22 cellular contexts compared by ENCODE assay signal in genomic region chrX:2266445-2267349, GRCh38.
A peak's percentile ranks its signal among the peaks of the same experiment; 100 is the strongest.
DNase-seq lines count a peak whose midpoint lies in the region; ATAC-seq, FAIRE-seq and TF ChIP-seq lines count a peak whose summit lies in the region.
"Had no signal": no experiment of that assay in that cellular context is flagged by ENCODE, and none has a peak within 500 bp of the region (broad histone marks: within the 10 kb centered on the region; RNA-seq: fewer than 3 reads in every experiment).

No MANE protein-coding gene starts in this region.

- H3K27ac ChIP-seq in caudate nucleus (ENCODE audit: low read depth, low read length) = no peak overlapping the region
- H3K27ac ChIP-seq: A549, HL-60, Peyer's patch had no signal

- CTCF ChIA-PET in activated naive CD4-positive, alpha-beta T cell treated with anti-CD3 and anti-CD28 coated beads, Interleukin-2, amount 10 ng/mL, durations not matched to agents 7 days and 5 days (lab: Charles Lee) = no interaction called here

- DNase-seq in activated naive CD4-positive, alpha-beta T cell treated with anti-CD3 and anti-CD28 coated beads, Interleukin-2, amount 10 ng/mL, durations not matched to agents 7 days and 5 days = peak; percentile 43
- DNase-seq in activated naive CD4-positive, alpha-beta T cell (lab: John Stamatoyannopoulos, UW) = no peak
- DNase-seq in GM12892 (ENCODE audit: insufficient read length) = no peak
- peak in 1 of 3 experiments; percentile 31 for DNase-seq in effector memory CD8-positive, alpha-beta T cell
- DNase-seq in retina = peak; percentile 53
- DNase-seq in caudate nucleus (lab: John Stamatoyannopoulos, UW) = no peak
- DNase-seq in UCSD-AML1 (lab: John Stamatoyannopoulos, UW; ENCODE audit: unreplicated experiment) = no peak
- DNase-seq: DND-41, GDM1, HCEC 1CT, MM.1S, NCI-H1105, NCI-H1694 treated with DMSO at 0.1 percent for 48 hours, NCI-H446, NCI-H82, Peyer's patch, Right ventricle myocardium superior had no signal

- H3K4me3 Mint-ChIP-seq in activated naive CD4-positive, alpha-beta T cell treated with anti-CD3 and anti-CD28 coated beads, Interleukin-2, amount 10 ng/mL, durations not matched to agents 7 days and 5 days = no peak overlapping the region
- no peak overlapping the region for H3K4me3 Mint-ChIP-seq in effector memory CD8-positive, alpha-beta T cell

- peaks cover 6% of the 10 kb centered on the region for H3K9me3 Mint-ChIP-seq in activated naive CD4-positive, alpha-beta T cell treated with anti-CD3 and anti-CD28 coated beads, Interleukin-2, amount 10 ng/mL, durations not matched to agents 7 days and 5 days
- peaks cover 0 to 1% of the 10 kb centered on the region in 2 donors for H3K9me3 Mint-ChIP-seq in effector memory CD8-positive, alpha-beta T cell

- no peaks in the 10 kb centered on the region for H3K4me1 Mint-ChIP-seq in activated naive CD4-positive, alpha-beta T cell treated with anti-CD3 and anti-CD28 coated beads, Interleukin-2, amount 10 ng/mL, durations not matched to agents 7 days and 5 days
- H3K4me1 Mint-ChIP-seq in effector memory CD8-positive, alpha-beta T cell (ENCODE audit: low read depth in 2 of 2) = peaks cover 8 to 9% of the 10 kb centered on the region in 2 donors

- no peak overlapping the region for H3K27ac Mint-ChIP-seq in activated naive CD4-positive, alpha-beta T cell treated with anti-CD3 and anti-CD28 coated beads, Interleukin-2, amount 10 ng/mL, durations not matched to agents 7 days and 5 days
- peak overlapping the region in 1 of 2 donors; percentile 76 for H3K27ac Mint-ChIP-seq in effector memory CD8-positive, alpha-beta T cell

- no peaks in the 10 kb centered on the region for H3K27me3 Mint-ChIP-seq in activated naive CD4-positive, alpha-beta T cell treated with anti-CD3 and anti-CD28 coated beads, Interleukin-2, amount 10 ng/mL, durations not matched to agents 7 days and 5 days
- H3K27me3 Mint-ChIP-seq in effector memory CD8-positive, alpha-beta T cell = no peaks in the 10 kb centered on the region

- no peak for TF ChIP-seq POLR2A in GM12892 (IDR thresholded peaks at IDR 0.05; ENCODE audit: low read depth, low read length)

- FAIRE-seq in GM12892 (lab: Jason Lieb, UNC) = peak; percentile 5
- FAIRE-seq: A549, D721Med, GM19239 had no signal

- peaks cover 12% of the 10 kb centered on the region for H3K36me3 Mint-ChIP-seq in activated naive CD4-positive, alpha-beta T cell treated with anti-CD3 and anti-CD28 coated beads, Interleukin-2, amount 10 ng/mL, durations not matched to agents 7 days and 5 days
- H3K36me3 Mint-ChIP-seq in effector memory CD8-positive, alpha-beta T cell (ENCODE audit: insufficient read depth) = peaks cover 18% of the 10 kb centered on the region

- peak; percentile 45 for ATAC-seq in effector memory CD8-positive, alpha-beta T cell (replicated peaks)
- ATAC-seq in HG02763 (IDR thresholded peaks at IDR 0.05; ENCODE audit: unreplicated experiment) = no peak
- ATAC-seq: A549 had no signal

Comparison
In these comparisons a context has a peak if more than half of its experiments do, and no peak if none do; other contexts are left out.
1. DNase-seq: peak in activated naive CD4-positive, alpha-beta T cell treated with anti-CD3 and anti-CD28 coated beads, Interleukin-2, amount 10 ng/mL, durations not matched to agents 7 days and 5 days (single experiment) and retina (single experiment); none in activated naive CD4-positive, alpha-beta T cell (0 of 4), GM12892 (single experiment), caudate nucleus (0 of 61) and UCSD-AML1 (single experiment).